ENCODE assay signal across 15 cellular contexts in genomic region chr21:40049959-40050290, GRCh38.
A peak's percentile ranks its signal among the peaks of the same experiment; 100 is the strongest.
DNase-seq lines count a peak whose midpoint lies in the region; ATAC-seq and TF ChIP-seq lines count a peak whose summit lies in the region.
"Had no signal": no experiment of that assay in that cellular context is flagged by ENCODE, and none has a peak within 500 bp of the region (broad histone marks: within the 10 kb centered on the region; RNA-seq: fewer than 3 reads in every experiment).

No MANE protein-coding gene starts in this region.

- no peak for TF ChIP-seq CTCF in VCaP (conservative IDR thresholded peaks at IDR 0.05)
- TF ChIP-seq CTCF in vagina (IDR thresholded peaks at IDR 0.05) = no peak
- TF ChIP-seq CTCF in heart right ventricle (IDR thresholded peaks at IDR 0.05) = no peak

- TF ChIP-seq POLR2A in vagina (IDR thresholded peaks at IDR 0.05) = no peak

- H3K27me3 ChIP-seq in vagina (no peaks in the 10 kb centered on the region), heart right ventricle (no peaks in the 10 kb centered on the region)

- H3K4me1 ChIP-seq in vagina (peaks cover 13% of the 10 kb centered on the region), heart right ventricle (peaks cover 0 to 14% (median 0%) of the 10 kb centered on the region in 9 donors)

- 65 to 69% methylated on average over 6 of the region's 6 CpGs for WGBS in heart right ventricle, 2 donors

- H3K36me3 ChIP-seq in vagina (no peaks in the 10 kb centered on the region), heart right ventricle (no peaks in the 10 kb centered on the region)

- intact Hi-C loops in vagina (cut with DNase I) (loop anchor here (10.0 kb wide), 1 partner anchor 65 kb away; no protein-coding TSS in a partner anchor), heart right ventricle (cut with DNase I) (loop anchor here in 3 of 10 donors (5.0 to 10.0 kb wide), 2 partner anchors 67 to 75 kb away; no protein-coding TSS in a partner anchor)

- H3K9me3 ChIP-seq in vagina = no peaks in the 10 kb centered on the region
- H3K9me3 ChIP-seq in heart right ventricle = no peaks in the 10 kb centered on the region
- H3K9me3 ChIP-seq: SK-N-SH had no signal

- H3K4me3 ChIP-seq in vagina = no peak overlapping the region
- H3K4me3 ChIP-seq in heart right ventricle = no peak overlapping the region

- ATAC-seq in GM21825 (IDR thresholded peaks at IDR 0.05; ENCODE audit: unreplicated experiment) (no peak), heart right ventricle (no peak)
- ATAC-seq: activated CD8-positive, alpha-beta T cell treated with anti-CD3 and anti-CD28 coated beads for 36 hours; natural killer cell had no signal

- peak; percentile 40 for DNase-seq in NCI-H1436 (lab: John Stamatoyannopoulos, UW)
- DNase-seq in NCI-H1436 treated with DMSO at 0.1 percent for 48 hours (lab: John Stamatoyannopoulos, UW) = no peak
- DNase-seq in iPS-NIHi11 (ENCODE audit: low spot score) = peak; percentile 43
- no peak for DNase-seq in vagina (ENCODE audit: extremely low spot score in 2 of 2)
- DNase-seq in heart right ventricle = no peak
- DNase-seq in COLO829 (ENCODE audit: low spot score) = no peak
- DNase-seq: activated CD4-positive, CD25-positive, alpha-beta regulatory T cell; activated CD8-positive, alpha-beta T cell treated with anti-CD3 and anti-CD28 coated beads for 36 hours; activated naive CD4-positive, alpha-beta T cell treated with anti-CD3 and anti-CD28 coated beads for 36 hours; activated T-cell treated with anti-CD3 and anti-CD28 coated beads, Interleukin-2, amount 50 U/mL, for 24 hours; natural killer cell; NK-92 treated with Interleukin-12 subunit alpha and Interleukin-12 subunit beta, amount 100 ng/mL, for 24 hours; SK-N-SH had no signal

- H3K27ac ChIP-seq in VCaP (peak overlapping the region; percentile 95), vagina (peak overlapping the region; percentile 0), heart right ventricle (no peak overlapping the region)

Comparison
In these comparisons a context has a peak if more than half of its experiments do, and no peak if none do; other contexts are left out.
1. DNase-seq: peak in NCI-H1436 (single experiment) and iPS-NIHi11 (single experiment); none in NCI-H1436 treated with DMSO at 0.1 percent for 48 hours (single experiment), vagina (0 of 2), heart right ventricle (0 of 2) and COLO829 (single experiment).
2. H3K27ac ChIP-seq: peak in VCaP (single experiment) and vagina (single experiment); none in heart right ventricle (0 of 10).